In genomic region chr2:67169417-67170140, GRCh38 we compare ENCODE assay signal across 26 cellular contexts.
DNase-seq lines count a peak whose midpoint lies in the region; ATAC-seq and TF ChIP-seq lines count a peak whose summit lies in the region.
"Had no signal": no experiment of that assay in that cellular context is flagged by ENCODE, and none has a peak within 500 bp of the region (broad histone marks: within the 10 kb centered on the region; RNA-seq: fewer than 3 reads in every experiment).

No MANE protein-coding gene starts in this region.

- POLR2A ChIA-PET in OCI-LY7 (lab: Charles Lee): no interaction called here

- no peaks in the 10 kb centered on the region for H3K9me3 ChIP-seq in OCI-LY7 (ENCODE audit: low read length)
- H3K9me3 ChIP-seq: sigmoid colon had no signal

- intact Hi-C loops in OCI-LY7 (cut with micrococcal nuclease; ENCODE audit: unreplicated experiment): no loop called here

- no peaks in the 10 kb centered on the region for H4K20me1 ChIP-seq in OCI-LY7 (ENCODE audit: insufficient read depth, low read length)

- H3K9me2 ChIP-seq in OCI-LY7 (ENCODE audit: insufficient read depth, low read length): no peaks in the 10 kb centered on the region

- H3K27ac ChIP-seq in OCI-LY7 (ENCODE audit: low read depth, low read length, poor library complexity, severe bottlenecking): no peak overlapping the region
- H3K27ac ChIP-seq: KMS-11, PC-9, sigmoid colon had no signal

- no peaks in the 10 kb centered on the region for H3K36me3 ChIP-seq in OCI-LY7 (ENCODE audit: insufficient read depth, low read length)
- H3K36me3 ChIP-seq: sigmoid colon had no signal

- CTCF ChIA-PET in OCI-LY7 (lab: Charles Lee; ENCODE audit: unreplicated experiment): no interaction called here

- no peaks in the 10 kb centered on the region for H3K4me1 ChIP-seq in OCI-LY7 (ENCODE audit: insufficient read depth, low read length, poor library complexity, severe bottlenecking)
- H3K4me1 ChIP-seq: sigmoid colon had no signal

- no peak for ATAC-seq in GM19467 (IDR thresholded peaks at IDR 0.05; ENCODE audit: unreplicated experiment)
- ATAC-seq: GM12878; HCT116; naive thymus-derived CD8-positive, alpha-beta T cell; T-cell had no signal

- no TSS peak for BruUV-seq in OCI-LY7 (replicated peaks; lab: Mats Ljungman, UMichigan)

- DNase-seq in AG09309 (ENCODE audit: low read depth): peak; percentile 71
- DNase-seq in HCEC 1CT: peak; percentile 46
- peak; percentile 70 for DNase-seq in amniotic epithelial cell (ENCODE audit: low read depth)
- DNase-seq in foreskin fibroblast: peak; percentile 49 to 70
- DNase-seq in activated CD4-positive, CD25-positive, alpha-beta regulatory T cell treated with anti-CD3 and anti-CD28 coated beads, Interleukin-2, amount 50 U/mL, for 72 hours: no peak
- no peak for DNase-seq in OCI-LY7 (ENCODE audit: low spot score)
- DNase-seq in NCI-H1694 (lab: John Stamatoyannopoulos, UW): no peak
- DNase-seq: activated CD8-positive, alpha-beta memory T cell treated with anti-CD3 and anti-CD28 coated beads for 24 hours; activated naive CD4-positive, alpha-beta T cell treated with anti-CD3 and anti-CD28 coated beads for 36 hours; activated T-cell treated with anti-CD3 and anti-CD28 coated beads, Interleukin-2, amount 50 U/mL, for 24 hours; CD4-positive, CD25-positive, alpha-beta regulatory T cell; DMS153; GF-D8; naive thymus-derived CD8-positive, alpha-beta T cell; NCI-H1092; NCI-H2029; NCI-H345; NCI-H82; PC-9; SIG-M5; sigmoid colon; T-cell had no signal

- H3K4me2 ChIP-seq in OCI-LY7 (ENCODE audit: low read length): no peak overlapping the region
- H3K4me2 ChIP-seq: KMS-11, PC-9 had no signal

- no peaks in the 10 kb centered on the region for H3K79me2 ChIP-seq in OCI-LY7 (ENCODE audit: insufficient read depth, low read depth, low read length)

- TF ChIP-seq CTCF in AG09309 (IDR thresholded peaks at IDR 0.05; ENCODE audit: control insufficient read depth, insufficient read depth, low read depth, low read length, missing control alignments): no peak
- no peak for TF ChIP-seq CTCF in foreskin fibroblast (IDR thresholded peaks at IDR 0.05; ENCODE audit: low read depth, low read length)
- no peak for TF ChIP-seq CTCF in OCI-LY7 (conservative IDR thresholded peaks at IDR 0.05; ENCODE audit: low read length)

- H3K4me3 ChIP-seq in AG09309 (ENCODE audit: control insufficient read depth, low read depth, low read length): no peak overlapping the region
- H3K4me3 ChIP-seq in foreskin fibroblast (ENCODE audit: low read depth in 1 of 2, low read length in 2 of 2): no peak overlapping the region
- no peak overlapping the region for H3K4me3 ChIP-seq in OCI-LY7 (ENCODE audit: low read depth, low read length, poor library complexity, severe bottlenecking)
- H3K4me3 ChIP-seq: GM12878, PC-9, sigmoid colon had no signal

- no peak overlapping the region for H2AFZ ChIP-seq in OCI-LY7 (ENCODE audit: low read length)
- H2AFZ ChIP-seq: PC-9 had no signal

Comparison
In these comparisons a context has a peak if more than half of its experiments do, and no peak if none do; other contexts are left out.
1. DNase-seq: peak in AG09309 (single experiment), HCEC 1CT (single experiment), amniotic epithelial cell (single experiment) and foreskin fibroblast (2 of 2); none in activated CD4-positive, CD25-positive, alpha-beta regulatory T cell treated with anti-CD3 and anti-CD28 coated beads, Interleukin-2, amount 50 U/mL, for 72 hours (single experiment), OCI-LY7 (single experiment) and NCI-H1694 (single experiment).